In genomic region chr1:26921462-26922200, GRCh38 we compare ENCODE assay signal across 8 cellular contexts. TPM values are rescaled to one million over a fixed set of nuclear protein-coding genes. Genes with fewer than 3 reads are reported as not detected.
DNase-seq lines count a peak whose midpoint lies in the region; FAIRE-seq and TF ChIP-seq lines count a peak whose summit lies in the region.

TSS of gene NUDC (plus strand) at chr1:26921743. CDS start at chr1:26921849, 106 bp downstream.

- no peak within 1 kb of the TSS for H2BK15ac ChIP-seq in neuronal stem cell (ENCODE audit: low read length)

- DNase-seq in GM04503 (ENCODE audit: low read depth) (peak; percentile 83), HFFc6 (peak; percentile 98), NB4 (ENCODE audit: low read depth) (peak; percentile 97), SK-N-MC (ENCODE audit: low read depth, low spot score) (peak; percentile 56), frontal cortex (ENCODE audit: low spot score in 2 of 2) (peak; percentile 95 to 98), neuronal stem cell (ENCODE audit: low spot score) (peak; percentile 93)
- peak; percentile 98 for DNase-seq in activated naive CD4-positive, alpha-beta T cell treated with anti-CD3 and anti-CD28 coated beads, Interleukin-2, amount 10 ng/mL, durations not matched to agents 7 days and 5 days

- peak within 1 kb of the TSS; percentile 89 for H2AFZ ChIP-seq in neuronal stem cell (ENCODE audit: low read length)

- H3K4me2 ChIP-seq in neuronal stem cell (ENCODE audit: insufficient read depth, low read length, poor library complexity, severe bottlenecking) = peak within 1 kb of the TSS; percentile 80

- peaks cover 8% of the 10 kb centered on the region for H3K79me1 ChIP-seq in neuronal stem cell (ENCODE audit: low read depth, low read length)

- H3K36me3 ChIP-seq in SK-N-MC (ENCODE audit: insufficient read depth, low read length) = peaks cover 33% of the 10 kb centered on the region
- H3K36me3 ChIP-seq in neuronal stem cell (replicated peaks in 1 of 2; ENCODE audit: control insufficient read depth in 2 of 2, insufficient read depth in 2 of 2, low read length in 2 of 2) = peaks cover 13 to 34% of the 10 kb centered on the region in 2 donors

- H3K27ac ChIP-seq in SK-N-MC = peak within 1 kb of the TSS; percentile 9; the same call in 1 of the 2 replicates
- H3K27ac ChIP-seq in neuronal stem cell (replicated peaks; ENCODE audit: low read length) = no peak within 1 kb of the TSS

- H3K4me3 ChIP-seq in NB4 (ENCODE audit: low read depth, low read length) = peak within 1 kb of the TSS; percentile 79
- peak within 1 kb of the TSS; percentile 96 for H3K4me3 ChIP-seq in SK-N-MC
- peak within 1 kb of the TSS; percentile 91 to 96 for H3K4me3 ChIP-seq in neuronal stem cell (ENCODE audit: low read length in 2 of 2)

- H3K4me1 Mint-ChIP-seq in HFFc6 (ENCODE audit: low read depth) = peaks cover 36% of the 10 kb centered on the region
- peaks cover 40% of the 10 kb centered on the region for H3K4me1 Mint-ChIP-seq in activated naive CD4-positive, alpha-beta T cell treated with anti-CD3 and anti-CD28 coated beads, Interleukin-2, amount 10 ng/mL, durations not matched to agents 7 days and 5 days

- H3K27ac Mint-ChIP-seq in HFFc6 = peak within 1 kb of the TSS; percentile 97
- peak within 1 kb of the TSS; percentile 91 for H3K27ac Mint-ChIP-seq in activated naive CD4-positive, alpha-beta T cell treated with anti-CD3 and anti-CD28 coated beads, Interleukin-2, amount 10 ng/mL, durations not matched to agents 7 days and 5 days

- peak within 1 kb of the TSS; percentile 61 for H3K18ac ChIP-seq in neuronal stem cell (ENCODE audit: low read length)

- TF ChIP-seq CTCF in HFFc6 (IDR thresholded peaks at IDR 0.05) (no peak), NB4 (IDR thresholded peaks at IDR 0.05; ENCODE audit: low read depth, low read length) (no peak), subcutaneous adipose tissue (IDR thresholded peaks at IDR 0.05; ENCODE audit: low read depth) (no peak)

- H3K27me3 Mint-ChIP-seq in HFFc6 (ENCODE audit: insufficient read depth) = peaks cover 9% of the 10 kb centered on the region
- H3K27me3 Mint-ChIP-seq in activated naive CD4-positive, alpha-beta T cell treated with anti-CD3 and anti-CD28 coated beads, Interleukin-2, amount 10 ng/mL, durations not matched to agents 7 days and 5 days = no peaks in the 10 kb centered on the region

- CTCF ChIA-PET in activated naive CD4-positive, alpha-beta T cell treated with anti-CD3 and anti-CD28 coated beads, Interleukin-2, amount 10 ng/mL, durations not matched to agents 7 days and 5 days (lab: Charles Lee) = no interaction called here

- H2BK12ac ChIP-seq in neuronal stem cell (ENCODE audit: low read length) = no peak within 1 kb of the TSS

- FAIRE-seq in frontal cortex (lab: Jason Lieb, UNC) = peak; percentile 98

- H4K8ac ChIP-seq in neuronal stem cell (ENCODE audit: low read depth, low read length) = no peak within 1 kb of the TSS

- no peak within 1 kb of the TSS for H2AK5ac ChIP-seq in neuronal stem cell (ENCODE audit: low read depth, low read length)

- peak within 1 kb of the TSS; percentile 98 for H3K23ac ChIP-seq in neuronal stem cell (ENCODE audit: low read depth, low read length, poor library complexity)

- no peaks in the 10 kb centered on the region for H3K9me3 ChIP-seq in SK-N-MC (ENCODE audit: low read depth, low read length)
- no peaks in the 10 kb centered on the region for H3K9me3 ChIP-seq in neuronal stem cell (replicated peaks in 1 of 2; ENCODE audit: control insufficient read depth in 2 of 2, insufficient read depth in 1 of 2, low read depth in 1 of 2, low read length in 2 of 2)

- H2BK5ac ChIP-seq in neuronal stem cell (ENCODE audit: low read length) = peak within 1 kb of the TSS; percentile 77

- peak within 1 kb of the TSS; percentile 97 for H3K4me3 Mint-ChIP-seq in HFFc6
- peak within 1 kb of the TSS; percentile 95 for H3K4me3 Mint-ChIP-seq in activated naive CD4-positive, alpha-beta T cell treated with anti-CD3 and anti-CD28 coated beads, Interleukin-2, amount 10 ng/mL, durations not matched to agents 7 days and 5 days

- H3K4me1 ChIP-seq in neuronal stem cell (ENCODE audit: control insufficient read depth in 2 of 2, insufficient read depth in 1 of 2, low read depth in 1 of 2, low read length in 2 of 2) = peaks cover 7 to 8% of the 10 kb centered on the region in 2 donors

- no peak within 1 kb of the TSS for H3K14ac ChIP-seq in neuronal stem cell (ENCODE audit: low read length)

- no peaks in the 10 kb centered on the region for H3K27me3 ChIP-seq in neuronal stem cell (ENCODE audit: control insufficient read depth in 3 of 3, insufficient read depth in 3 of 3, low read depth in 1 of 3, low read length in 3 of 3)

- WGBS in neuronal stem cell (ENCODE audit: extremely low coverage in 2 of 2, insufficient read length in 2 of 2, insufficient replicate concordance in 1 of 2), 2 donors = no CpG with 5 or more reads among the region's 74 CpGs

- no peak within 1 kb of the TSS for H4K91ac ChIP-seq in neuronal stem cell (ENCODE audit: low read depth, low read length, poor library complexity)

- H3K36me3 Mint-ChIP-seq in HFFc6 (ENCODE audit: low read depth) = peaks cover 29% of the 10 kb centered on the region
- peaks cover 16% of the 10 kb centered on the region for H3K36me3 Mint-ChIP-seq in activated naive CD4-positive, alpha-beta T cell treated with anti-CD3 and anti-CD28 coated beads, Interleukin-2, amount 10 ng/mL, durations not matched to agents 7 days and 5 days

- H3K9ac ChIP-seq in SK-N-MC (ENCODE audit: insufficient read length) (peak within 1 kb of the TSS; percentile 94), neuronal stem cell (ENCODE audit: low read depth, low read length, poor library complexity) (peak within 1 kb of the TSS; percentile 96)

- H2BK120ac ChIP-seq in neuronal stem cell (ENCODE audit: low read depth, low read length) = no peak within 1 kb of the TSS

- peak; percentile 78 for TF ChIP-seq POLR2A in NB4 (IDR thresholded peaks at IDR 0.05; ENCODE audit: extremely low read depth, insufficient read length)

- no peak within 1 kb of the TSS for H3K4ac ChIP-seq in neuronal stem cell (ENCODE audit: low read length)

- H3K9me3 Mint-ChIP-seq in HFFc6 = no peaks in the 10 kb centered on the region
- H3K9me3 Mint-ChIP-seq in activated naive CD4-positive, alpha-beta T cell treated with anti-CD3 and anti-CD28 coated beads, Interleukin-2, amount 10 ng/mL, durations not matched to agents 7 days and 5 days = no peaks in the 10 kb centered on the region

RNA-seq across cellular contexts. Expression of gene NUDC, which starts in this region (rescaled TPM):
- total RNA-seq in HFFc6 (2021; fragmentation: NEBNext Ultra II Directional; extraction: Animal tissue kit (Norgen Biotek cat#: 25700)) = 10 to 100 TPM; 69.1 to 92.6 (median 87.6) TPM
- 17.1 TPM for total RNA-seq in frontal cortex
- 59.8 TPM for polyA plus RNA-seq in neuronal stem cell (2013, experiment 1 of 2)
- 57.4 TPM for polyA plus RNA-seq in neuronal stem cell (2013, experiment 2 of 2)
- 10 to 100 TPM; 29.7 to 51.4 (median 37.1) TPM for total RNA-seq in subcutaneous adipose tissue
